14 cellular contexts compared by ENCODE assay signal in genomic region chr4:2286904-2287593, GRCh38. TPM values are rescaled to one million over a fixed set of nuclear protein-coding genes. Genes with fewer than 3 reads are reported as not detected.
DNase-seq lines count a peak whose midpoint lies in the region; ATAC-seq, FAIRE-seq and TF ChIP-seq lines count a peak whose summit lies in the region.
"Had no signal": no experiment of that assay in that cellular context is flagged by ENCODE, and none has a peak within 500 bp of the region (broad histone marks: within the 10 kb centered on the region; RNA-seq: fewer than 3 reads in every experiment).

No MANE protein-coding gene starts in this region.

- ATAC-seq in right cardiac atrium (no peak), T-cell (replicated peaks in 1 of 4) (no peak), aorta (ENCODE audit: low FRiP score) (no peak), psoas muscle (no peak)

- no peaks in the 10 kb centered on the region for H3K4me1 ChIP-seq in right cardiac atrium (ENCODE audit: control insufficient read depth, insufficient read depth, low read length)
- H3K4me1 ChIP-seq in left ventricle myocardium inferior = no peaks in the 10 kb centered on the region
- H3K4me1 ChIP-seq in kidney (ENCODE audit: control insufficient read depth in 1 of 2, insufficient read depth in 1 of 2, low read depth in 1 of 2, low read length in 2 of 2) = peaks cover 0 to under 1% of the 10 kb centered on the region in 2 donors
- no peaks in the 10 kb centered on the region for H3K4me1 ChIP-seq in aorta (ENCODE audit: control insufficient read depth in 1 of 2, insufficient read depth in 2 of 2, low read length in 2 of 2)
- no peaks in the 10 kb centered on the region for H3K4me1 ChIP-seq in psoas muscle
- H3K4me1 ChIP-seq in colonic mucosa = no peaks in the 10 kb centered on the region
- H3K4me1 ChIP-seq: SJCRH30 had no signal

- no peak overlapping the region for H3K4me3 Mint-ChIP-seq in T-cell

- H3K27me3 Mint-ChIP-seq in T-cell = no peaks in the 10 kb centered on the region

- H3K36me3 Mint-ChIP-seq in T-cell = no peaks in the 10 kb centered on the region

- TF ChIP-seq CTCF in left ventricle myocardium inferior (IDR thresholded peaks at IDR 0.05; ENCODE audit: borderline replicate concordance) (no peak), kidney (IDR thresholded peaks at IDR 0.05; ENCODE audit: borderline replicate concordance, extremely low read depth, insufficient read depth) (no peak), psoas muscle (IDR thresholded peaks at IDR 0.05) (no peak), colonic mucosa (IDR thresholded peaks at IDR 0.05) (no peak)

- POLR2A ChIA-PET in T-cell (lab: Charles Lee) = no interaction called here

- 73% methylated on average over 19 of the region's 19 CpGs for WGBS in right cardiac atrium
- 75 to 80% methylated on average over 19 of the region's 19 CpGs for WGBS in aorta, 2 donors
- 62 to 70% (median 62%) methylated on average over 19 of the region's 19 CpGs for WGBS in psoas muscle, 3 donors

- H3K36me3 ChIP-seq in left ventricle myocardium inferior (no peaks in the 10 kb centered on the region), kidney (ENCODE audit: control insufficient read depth in 1 of 2, insufficient read depth in 2 of 2, low read length in 2 of 2) (no peaks in the 10 kb centered on the region), aorta (ENCODE audit: control insufficient read depth in 1 of 2, insufficient read depth in 2 of 2, low read length in 1 of 2) (no peaks in the 10 kb centered on the region), psoas muscle (ENCODE audit: insufficient read depth in 1 of 2, low read depth in 1 of 2) (no peaks in the 10 kb centered on the region), colonic mucosa (no peaks in the 10 kb centered on the region)
- H3K36me3 ChIP-seq: SJCRH30, thoracic aorta had no signal

- H3K9ac ChIP-seq in kidney (ENCODE audit: low read length in 2 of 2) (no peak overlapping the region), colonic mucosa (ENCODE audit: low read depth in 2 of 2, low read length in 2 of 2) (no peak overlapping the region)

- H3K27me3 ChIP-seq in right cardiac atrium (ENCODE audit: control insufficient read depth, insufficient read depth) = no peaks in the 10 kb centered on the region
- H3K27me3 ChIP-seq in left ventricle myocardium inferior (ENCODE audit: low read depth) = no peaks in the 10 kb centered on the region
- no peaks in the 10 kb centered on the region for H3K27me3 ChIP-seq in aorta (ENCODE audit: control insufficient read depth in 1 of 2, insufficient read depth in 2 of 2, low read length in 1 of 2)
- no peaks in the 10 kb centered on the region for H3K27me3 ChIP-seq in psoas muscle (ENCODE audit: insufficient read depth in 3 of 3, low read length in 2 of 3)
- no peaks in the 10 kb centered on the region for H3K27me3 ChIP-seq in colonic mucosa

- DNase-seq in right cardiac atrium (peak in 2 of 3 donors; percentile 9 to 28), left ventricle myocardium inferior (no peak), T-cell (peak in 1 of 34 experiments; percentile 1), kidney (peak; percentile 40), aorta (peak; percentile 17 to 46), psoas muscle (no peak), colonic mucosa (no peak), urothelium cell line (ENCODE audit: low spot score) (no peak)
- DNase-seq: activated naive CD4-positive, alpha-beta T cell treated with Interleukin-2 at 50 U/mL for 16 hours; midbrain; MV-4-11; NCI-H526 treated with DMSO at 0.1 percent for 48 hours had no signal

- peaks cover 0 to 3% (median 0%) of the 10 kb centered on the region in 3 donors for H3K9me3 Mint-ChIP-seq in T-cell

- CTCF ChIA-PET in T-cell (lab: Charles Lee) = no interaction called here

- peaks cover 36 to 63% (median 59%) of the 10 kb centered on the region in 3 donors for H3K4me1 Mint-ChIP-seq in T-cell

- H3K4me3 ChIP-seq in right cardiac atrium (ENCODE audit: low read length) (no peak overlapping the region), left ventricle myocardium inferior (no peak overlapping the region), kidney (ENCODE audit: low read length in 2 of 2) (no peak overlapping the region), aorta (ENCODE audit: low read length in 2 of 2) (no peak overlapping the region), psoas muscle (no peak overlapping the region), colonic mucosa (no peak overlapping the region)
- H3K4me3 ChIP-seq: SJCRH30, thoracic aorta had no signal

- H3K27ac ChIP-seq in right cardiac atrium (ENCODE audit: low read length) (no peak overlapping the region), left ventricle myocardium inferior (replicated peaks) (no peak overlapping the region), kidney (ENCODE audit: low read depth in 2 of 2, low read length in 2 of 2) (no peak overlapping the region), aorta (ENCODE audit: low read depth in 1 of 2, low read length in 2 of 2) (no peak overlapping the region), psoas muscle (no peak overlapping the region), colonic mucosa (no peak overlapping the region)
- H3K27ac ChIP-seq: SJCRH30, thoracic aorta had no signal

- H3K9me3 ChIP-seq in right cardiac atrium (ENCODE audit: control insufficient read depth, low read length) = no peaks in the 10 kb centered on the region
- no peaks in the 10 kb centered on the region for H3K9me3 ChIP-seq in left ventricle myocardium inferior (replicated peaks)
- no peaks in the 10 kb centered on the region for H3K9me3 ChIP-seq in kidney (ENCODE audit: control insufficient read depth in 1 of 2, low read length in 2 of 2)
- no peaks in the 10 kb centered on the region for H3K9me3 ChIP-seq in aorta (ENCODE audit: control insufficient read depth, low read length)
- no peaks in the 10 kb centered on the region for H3K9me3 ChIP-seq in psoas muscle
- no peaks in the 10 kb centered on the region for H3K9me3 ChIP-seq in colonic mucosa
- H3K9me3 ChIP-seq: SJCRH30, thoracic aorta had no signal

- intact Hi-C loops in right cardiac atrium (cut with DNase I) (no loop called here), left ventricle myocardium inferior (cut with micrococcal nuclease) (no loop called here), kidney (cut with DNase I) (no loop called here), aorta (cut with DNase I) (no loop called here), psoas muscle (cut with DNase I) (no loop called here), colonic mucosa (cut with DNase I) (no loop called here)

- FAIRE-seq in kidney (lab: Jason Lieb, UNC) = no peak
- no peak for FAIRE-seq in urothelium cell line (lab: Jason Lieb, UNC)

- H3K27ac Mint-ChIP-seq in T-cell = peak overlapping the region; percentile 16 to 55

RNA-seq across cellular contexts. Expression of gene MXD4, which starts 25.1 kb away (rescaled TPM):
- 10 to 100 TPM; 27.2 to 35.8 (median 31.6) TPM for total RNA-seq in right cardiac atrium
- 43.1 TPM for polyA plus RNA-seq in right cardiac atrium
- 40.4 TPM for total RNA-seq in left ventricle myocardium inferior
- total RNA-seq in T-cell = 100 to 1,000 TPM in 1 of 5 donors, 10 to 100 TPM in 4; 57.0 to 125 (median 78.2) TPM
- 84.8 TPM for total RNA-seq in kidney
- polyA plus RNA-seq in kidney (ENCODE audit: insufficient read depth, low read depth, low replicate concordance) = 49.8 TPM
- total RNA-seq in aorta = 10 to 100 TPM; 45.7 to 75.4 TPM
- 10 to 100 TPM; 36.9 to 75.1 TPM for polyA plus RNA-seq in aorta
- total RNA-seq in psoas muscle = 10 to 100 TPM; 18.8 to 36.7 (median 35.3) TPM
- polyA plus RNA-seq in psoas muscle = 10 to 100 TPM; 15.4 to 29.9 (median 23.3) TPM
- total RNA-seq in colonic mucosa = 10 to 100 TPM; 36.7 to 43.3 TPM

RNA-seq across cellular contexts. Expression of gene HAUS3, which starts 45.1 kb away (rescaled TPM):
- total RNA-seq in right cardiac atrium (1 to 10 TPM; 6.1 to 8.9 (median 7.4) TPM), left ventricle myocardium inferior (6.4 TPM), T-cell (10 to 100 TPM; 29.3 to 94.0 (median 31.2) TPM), kidney (12.1 TPM), aorta (10 to 100 TPM; 11.1 to 16.2 TPM), psoas muscle (1 to 10 TPM; 4.2 to 7.4 (median 5.1) TPM), colonic mucosa (10 to 100 TPM in 1 of 2 donors, 1 to 10 TPM in 1; 9.1 to 13.0 TPM)
- polyA plus RNA-seq in right cardiac atrium (4.3 TPM), kidney (ENCODE audit: insufficient read depth, low read depth, low replicate concordance) (4.1 TPM), aorta (1 to 10 TPM; 3.8 to 9.2 TPM), psoas muscle (10 to 100 TPM in 1 of 3 donors, 1 to 10 TPM in 2; 5.3 to 16.1 (median 5.8) TPM)

RNA-seq across cellular contexts. Expression of gene POLN, which starts 45.1 kb away (rescaled TPM):
- 1 to 10 TPM; 3.5 to 5.9 (median 4.6) TPM for total RNA-seq in right cardiac atrium
- polyA plus RNA-seq in right cardiac atrium = 1.5 TPM
- 2.2 TPM for total RNA-seq in left ventricle myocardium inferior
- total RNA-seq in T-cell = 1 to 10 TPM; 2.5 to 3.7 (median 2.7) TPM
- 3.8 TPM for total RNA-seq in kidney
- polyA plus RNA-seq in kidney (ENCODE audit: insufficient read depth, low read depth, low replicate concordance) = 1.3 TPM
- total RNA-seq in aorta = 1 to 10 TPM; 3.2 to 6.6 TPM
- 1 to 10 TPM in 1 of 2 donors, not detected in 1; 7.0 TPM for polyA plus RNA-seq in aorta
- 1 to 10 TPM in 3 of 4 donors, under 1 TPM in 1; 0.84 to 3.0 (median 1.8) TPM for total RNA-seq in psoas muscle
- under 1 TPM; 0.44 to 0.95 (median 0.80) TPM for polyA plus RNA-seq in psoas muscle
- total RNA-seq in colonic mucosa = 1 to 10 TPM; 1.6 to 2.8 TPM

Comparison
In these comparisons a context has a peak if more than half of its experiments do, and no peak if none do; other contexts are left out.
1. DNase-seq: peak in right cardiac atrium (2 of 3), kidney (single experiment) and aorta (2 of 2); none in left ventricle myocardium inferior (single experiment), psoas muscle (0 of 2), colonic mucosa (single experiment) and urothelium cell line (single experiment).